ENCODE assay signal across 1 cellular context in genomic region chr3:111695584-111696213, GRCh38.
TF ChIP-seq lines count a peak whose summit lies in the region.

No MANE protein-coding gene starts in this region.

TF ChIP-seq in HCT116, 20 proteins besides CTCF, POLR2A, EP300 and RAD21 (continued from another document):
- TF ChIP-seq, protein P1, sequence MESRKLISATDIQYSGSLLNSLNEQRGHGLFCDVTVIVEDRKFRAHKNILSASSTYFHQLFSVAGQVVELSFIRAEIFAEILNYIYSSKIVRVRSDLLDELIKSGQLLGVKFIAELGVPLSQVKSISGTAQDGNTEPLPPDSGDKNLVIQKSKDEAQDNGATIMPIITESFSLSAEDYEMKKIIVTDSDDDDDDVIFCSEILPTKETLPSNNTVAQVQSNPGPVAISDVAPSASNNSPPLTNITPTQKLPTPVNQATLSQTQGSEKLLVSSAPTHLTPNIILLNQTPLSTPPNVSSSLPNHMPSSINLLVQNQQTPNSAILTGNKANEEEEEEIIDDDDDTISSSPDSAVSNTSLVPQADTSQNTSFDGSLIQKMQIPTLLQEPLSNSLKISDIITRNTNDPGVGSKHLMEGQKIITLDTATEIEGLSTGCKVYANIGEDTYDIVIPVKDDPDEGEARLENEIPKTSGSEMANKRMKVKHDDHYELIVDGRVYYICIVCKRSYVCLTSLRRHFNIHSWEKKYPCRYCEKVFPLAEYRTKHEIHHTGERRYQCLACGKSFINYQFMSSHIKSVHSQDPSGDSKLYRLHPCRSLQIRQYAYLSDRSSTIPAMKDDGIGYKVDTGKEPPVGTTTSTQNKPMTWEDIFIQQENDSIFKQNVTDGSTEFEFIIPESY (IDR thresholded peaks at IDR 0.05; ENCODE audit: extremely low read depth, insufficient replicate concordance, low read length): no peak
- TF ChIP-seq ZNF274 (IDR thresholded peaks at IDR 0.05; ENCODE audit: low read depth, low read length) (no peak), YY1 (IDR thresholded peaks at IDR 0.05; ENCODE audit: extremely low read depth, insufficient replicate concordance, low read depth, low read length) (no peak), CBX3 (IDR thresholded peaks at IDR 0.05; ENCODE audit: low read depth) (peak; percentile 65; the same call in 1 of the 2 replicates), JUND (IDR thresholded peaks at IDR 0.05) (peak; percentile 70), POLR2AphosphoS5 (IDR thresholded peaks at IDR 0.05; ENCODE audit: low read depth, low read length) (no peak), CEBPB (IDR thresholded peaks at IDR 0.05; ENCODE audit: low read depth) (no peak), ZFX (IDR thresholded peaks at IDR 0.05) (no peak), SP1 (IDR thresholded peaks at IDR 0.05; ENCODE audit: low read depth) (peak; percentile 57)
